22 cellular contexts compared by ENCODE assay signal in genomic region chr6:33820243-33820642, GRCh38. TPM values are rescaled to one million over a fixed set of nuclear protein-coding genes. Genes with fewer than 3 reads are reported as not detected.
"Had no signal": no experiment of that assay in that cellular context is flagged by ENCODE, and none has a peak within 500 bp of the region (broad histone marks: within the 10 kb centered on the region; RNA-seq: fewer than 3 reads in every experiment).

No MANE protein-coding gene starts in this region.

- H3K27ac ChIP-seq: adrenal gland, cardiac muscle cell, left ventricle myocardium inferior, neutrophil, right atrium auricular region, skin epidermis, transverse colon had no signal

- H3K4me3 ChIP-seq: adrenal gland, cardiac muscle cell, left ventricle myocardium inferior, mucosa of descending colon, right atrium auricular region, skin epidermis, transverse colon had no signal

- H3K9me3 ChIP-seq: adrenal gland, left ventricle myocardium inferior, mucosa of descending colon, neutrophil, right atrium auricular region, transverse colon had no signal

- DNase-seq: activated CD4-positive, alpha-beta T cell treated with anti-CD3 and anti-CD28 coated beads, Interleukin-2, amount 50 U/mL, for 1 hour; activated naive CD4-positive, alpha-beta T cell treated with anti-CD3 and anti-CD28 coated beads, Interleukin-2, amount 50 U/mL, for 16 hours; hippocampal formation; left ventricle myocardium inferior; naive thymus-derived CD8-positive, alpha-beta T cell; posterior cingulate gyrus; stimulated activated CD4-positive, alpha-beta T cell treated with anti-CD3 and anti-CD28 coated beads, Interleukin-4, amount 100 ng/mL, for 4 hours; stimulated activated naive CD8-positive, alpha-beta T cell treated with anti-CD3 and anti-CD28 coated beads, Interleukin-15, Interleukin-2, amounts not matched to agents 100 U/mL and 50 U/mL, for 24 hours; T-helper 9 cell; transverse colon had no signal

- H3K27me3 ChIP-seq: cardiac muscle cell, right atrium auricular region had no signal

- ATAC-seq: activated CD4-positive, CD25-positive, alpha-beta regulatory T cell treated with anti-CD3 and anti-CD28 coated beads, Interleukin-2, amount 50 U/mL, for 24 hours; activated T-helper 17 cell treated with anti-CD3 and anti-CD28 coated beads, Interleukin-2, amount 50 U/mL, for 72 hours; esophagus mucosa; mucosa of descending colon; naive thymus-derived CD8-positive, alpha-beta T cell; stimulated activated naive CD8-positive, alpha-beta T cell treated with anti-CD3 and anti-CD28 coated beads, Interleukin-15, Interleukin-2, amounts not matched to agents 100 U/mL and 50 U/mL, for 24 hours had no signal

- H3K36me3 ChIP-seq: adrenal gland, cardiac muscle cell, left ventricle myocardium inferior, neutrophil, right atrium auricular region, transverse colon had no signal

- H3K4me1 ChIP-seq: adrenal gland, left ventricle myocardium inferior, right atrium auricular region had no signal

RNA-seq across cellular contexts. Expression of gene MLN, which starts 16.4 kb away (rescaled TPM):
- total RNA-seq: activated CD8-positive, alpha-beta memory T cell treated with anti-CD3 and anti-CD28 coated beads for 36 hours; activated T-helper 17 cell treated with anti-CD3 and anti-CD28 coated beads, Interleukin-2, amount 50 U/mL, for 72 hours; adrenal gland; cardiac muscle cell; esophagus mucosa; glomerular endothelial cell; kidney epithelial cell; left ventricle myocardium inferior; mucosa of descending colon; naive thymus-derived CD8-positive, alpha-beta T cell; right atrium auricular region; transverse colon had no signal
- polyA plus RNA-seq: adrenal gland; naive thymus-derived CD8-positive, alpha-beta T cell had no signal
